ENCODE assay signal across 2 cellular contexts in genomic region chr7:22708214-22708613, GRCh38. TPM values are rescaled to one million over a fixed set of nuclear protein-coding genes. Genes with fewer than 3 reads are reported as not detected.
"Had no signal": no experiment of that assay in that cellular context is flagged by ENCODE, and none has a peak within 500 bp of the region (broad histone marks: within the 10 kb centered on the region; RNA-seq: fewer than 3 reads in every experiment).

No MANE protein-coding gene starts in this region.

RNA-seq across cellular contexts. Expression of gene IL6, which starts 18.8 kb away (rescaled TPM):
- total RNA-seq: HepG2, LHCN-M2 had no signal
- polyA plus RNA-seq: HepG2 had no signal
